19 cellular contexts compared by ENCODE assay signal in the genomic region with DNA sequence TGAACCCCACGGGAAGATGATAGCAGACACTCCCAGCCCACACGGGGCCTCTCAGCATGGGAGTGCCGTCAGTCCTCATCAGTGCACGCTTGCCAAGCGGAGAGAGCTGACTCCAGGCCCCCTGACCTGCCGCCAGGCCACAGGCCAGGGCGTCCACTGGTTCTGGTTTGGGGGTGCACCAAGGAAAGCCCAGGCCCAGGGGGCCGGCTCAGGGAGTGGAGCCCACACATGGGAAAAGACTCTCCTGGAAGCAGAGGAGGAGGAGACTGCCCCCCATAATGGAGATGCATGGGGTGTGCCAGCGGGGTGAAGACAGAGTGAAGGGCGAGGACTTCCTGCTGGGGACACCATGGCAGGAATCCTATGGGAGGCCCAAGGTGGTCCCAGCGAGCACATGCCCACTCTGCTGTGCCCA. TPM values are rescaled to one million over a fixed set of nuclear protein-coding genes. Genes with fewer than 3 reads are reported as not detected.
A peak's percentile ranks its signal among the peaks of the same experiment; 100 is the strongest.
DNase-seq lines count a peak whose midpoint lies in the region; ATAC-seq, FAIRE-seq and TF ChIP-seq lines count a peak whose summit lies in the region.
"Had no signal": no experiment of that assay in that cellular context is flagged by ENCODE, and none has a peak within 500 bp of the region (broad histone marks: within the 10 kb centered on the region; RNA-seq: fewer than 3 reads in every experiment).

No MANE protein-coding gene starts in this region.

- H3K9ac ChIP-seq in K562 (ENCODE audit: insufficient read depth in 1 of 2, low read depth in 2 of 2, low read length in 2 of 2) (peak overlapping the region in 1 of 2 experiments; percentile 11; a peak in 1 of 4 replicates), kidney (ENCODE audit: low read length in 2 of 2) (no peak overlapping the region)
- H3K9ac ChIP-seq: BLaER1 had no signal

- H3K4me3 ChIP-seq in K562 (no peak overlapping the region), kidney (ENCODE audit: low read length in 2 of 2) (no peak overlapping the region)
- H3K4me3 ChIP-seq: BLaER1, GM23338 had no signal

- peaks cover 96% of the 10 kb centered on the region for H3K36me3 Mint-ChIP-seq in activated T-cell treated with anti-CD3 and anti-CD28 coated beads, Interleukin-2, amount 50 U/mL, for 24 hours (ENCODE audit: low read depth)
- peaks cover 92% of the 10 kb centered on the region for H3K36me3 Mint-ChIP-seq in stimulated activated effector memory CD8-positive, alpha-beta T cell treated with anti-CD3 and anti-CD28 coated beads, Interleukin-12 subunit alpha, Interleukin-12 subunit beta, amount 100 ng/mL, for 72 hours
- H3K36me3 Mint-ChIP-seq in activated T-cell treated with anti-CD3 and anti-CD28 coated beads, Interleukin-2, amount 50 U/mL, for 72 hours (ENCODE audit: insufficient read depth in 2 of 2), result peaks cover 5 to 10% of the 10 kb centered on the region in 2 donors
- H3K36me3 Mint-ChIP-seq in naive thymus-derived CD8-positive, alpha-beta T cell, result peaks cover 0 to 57% (median 1%) of the 10 kb centered on the region in 3 donors

- FAIRE-seq in K562 (lab: Jason Lieb, UNC) (no peak), kidney (lab: Jason Lieb, UNC) (no peak)

- peaks cover 56% of the 10 kb centered on the region for H3K4me1 Mint-ChIP-seq in activated T-cell treated with anti-CD3 and anti-CD28 coated beads, Interleukin-2, amount 50 U/mL, for 24 hours (ENCODE audit: low read depth)
- H3K4me1 Mint-ChIP-seq in stimulated activated effector memory CD8-positive, alpha-beta T cell treated with anti-CD3 and anti-CD28 coated beads, Interleukin-12 subunit alpha, Interleukin-12 subunit beta, amount 100 ng/mL, for 72 hours, result peaks cover 60% of the 10 kb centered on the region
- H3K4me1 Mint-ChIP-seq in activated T-cell treated with anti-CD3 and anti-CD28 coated beads, Interleukin-2, amount 50 U/mL, for 72 hours (ENCODE audit: low read depth), result peaks cover 43% of the 10 kb centered on the region
- peaks cover 38 to 67% (median 54%) of the 10 kb centered on the region in 4 donors for H3K4me1 Mint-ChIP-seq in naive thymus-derived CD8-positive, alpha-beta T cell

- no peak overlapping the region for H2AFZ ChIP-seq in K562 (ENCODE audit: low read depth, low read length)
- H2AFZ ChIP-seq: GM23338 had no signal

- TF ChIP-seq CTCF in K562 (IDR thresholded peaks at IDR 0.05 in 2 of 3, conservative IDR thresholded peaks at IDR 0.05 in 1 of 3; ENCODE audit: insufficient read depth in 2 of 3, low read depth in 1 of 3, low read length in 3 of 3), result no peak
- TF ChIP-seq CTCF in kidney (IDR thresholded peaks at IDR 0.05; ENCODE audit: borderline replicate concordance, extremely low read depth, insufficient read depth), result no peak

- no peak for TF ChIP-seq EP300 in K562 (IDR thresholded peaks at IDR 0.05; ENCODE audit: low read length)

- WGBS in K562 (ENCODE audit: insufficient coverage, low coverage, missing lambda C conversion rate), result 97% methylated on average over 10 of the region's 11 CpGs

- BruUV-seq in K562 (replicated peaks; lab: Mats Ljungman, UMichigan), result no TSS peak

- H3K4me1 ChIP-seq in K562 (replicated peaks in 1 of 2; ENCODE audit: control insufficient read depth in 2 of 2, insufficient read depth in 2 of 2, low read length in 2 of 2), result peaks cover 25 to 50% of the 10 kb centered on the region in 2 experiments
- peaks cover 5 to 17% of the 10 kb centered on the region in 2 donors for H3K4me1 ChIP-seq in kidney (ENCODE audit: control insufficient read depth in 1 of 2, insufficient read depth in 1 of 2, low read depth in 1 of 2, low read length in 2 of 2)

- no peaks in the 10 kb centered on the region for H3K9me3 Mint-ChIP-seq in activated T-cell treated with anti-CD3 and anti-CD28 coated beads, Interleukin-2, amount 50 U/mL, for 24 hours
- no peaks in the 10 kb centered on the region for H3K9me3 Mint-ChIP-seq in stimulated activated effector memory CD8-positive, alpha-beta T cell treated with anti-CD3 and anti-CD28 coated beads, Interleukin-12 subunit alpha, Interleukin-12 subunit beta, amount 100 ng/mL, for 72 hours
- no peaks in the 10 kb centered on the region for H3K9me3 Mint-ChIP-seq in activated T-cell treated with anti-CD3 and anti-CD28 coated beads, Interleukin-2, amount 50 U/mL, for 72 hours
- no peaks in the 10 kb centered on the region for H3K9me3 Mint-ChIP-seq in naive thymus-derived CD8-positive, alpha-beta T cell
- H3K9me3 Mint-ChIP-seq: GM23338 had no signal

- H4K20me1 ChIP-seq in K562 (replicated peaks; ENCODE audit: control insufficient read depth, insufficient read depth, low read length), result peaks cover 33% of the 10 kb centered on the region

- ATAC-seq in K562, result no peak
- no peak for ATAC-seq in stimulated activated effector memory CD8-positive, alpha-beta T cell treated with anti-CD3 and anti-CD28 coated beads, Interleukin-12 subunit alpha, Interleukin-12 subunit beta, amount 100 ng/mL, for 72 hours
- ATAC-seq in activated T-cell treated with anti-CD3 and anti-CD28 coated beads, Interleukin-2, amount 50 U/mL, for 72 hours (replicated peaks in 1 of 2), result no peak
- ATAC-seq in naive thymus-derived CD8-positive, alpha-beta T cell, result no peak
- ATAC-seq: GM23338, Panc1 had no signal

- in situ Hi-C loops in K562 (cut with MboI), result no loop called here

- H3K27ac Mint-ChIP-seq in activated T-cell treated with anti-CD3 and anti-CD28 coated beads, Interleukin-2, amount 50 U/mL, for 24 hours, result peak overlapping the region; percentile 4
- peak overlapping the region; percentile 32 for H3K27ac Mint-ChIP-seq in stimulated activated effector memory CD8-positive, alpha-beta T cell treated with anti-CD3 and anti-CD28 coated beads, Interleukin-12 subunit alpha, Interleukin-12 subunit beta, amount 100 ng/mL, for 72 hours
- H3K27ac Mint-ChIP-seq in activated T-cell treated with anti-CD3 and anti-CD28 coated beads, Interleukin-2, amount 50 U/mL, for 72 hours, result no peak overlapping the region
- H3K27ac Mint-ChIP-seq in naive thymus-derived CD8-positive, alpha-beta T cell, result peak overlapping the region in 2 of 10 donors; percentile 19 to 77
- H3K27ac Mint-ChIP-seq: GM23338 had no signal

- H3K36me3 ChIP-seq in K562 (ENCODE audit: control insufficient read depth, insufficient read depth, low read length) (peaks cover 98% of the 10 kb centered on the region), kidney (ENCODE audit: control insufficient read depth in 1 of 2, insufficient read depth in 2 of 2, low read length in 2 of 2) (peaks cover 7 to 20% of the 10 kb centered on the region in 2 donors)

- POLR2A ChIA-PET in K562 (lab: Yijun Ruan, JAX), result interaction anchor here (0.5 kb wide), 1 partner anchor 30 kb away, joined by 3 read pairs; no protein-coding TSS in a partner anchor
- POLR2A ChIA-PET in naive thymus-derived CD8-positive, alpha-beta T cell (lab: Charles Lee), result no interaction called here

- H3K27me3 ChIP-seq in K562 (ENCODE audit: control insufficient read depth in 2 of 2, insufficient read depth in 2 of 2, low read length in 2 of 2), result no peaks in the 10 kb centered on the region
- H3K27me3 ChIP-seq: BLaER1 had no signal

- TF ChIP-seq RAD21 in K562 (CRISPR knock-in tag; conservative IDR thresholded peaks at IDR 0.05 in 1 of 2, IDR thresholded peaks at IDR 0.05 in 1 of 2), result no peak

- H3K9me1 ChIP-seq in K562 (ENCODE audit: control insufficient read depth, insufficient read depth, low read length), result peaks cover 17% of the 10 kb centered on the region

- H3K9me3 ChIP-seq in K562 (replicated peaks; ENCODE audit: control insufficient read depth, insufficient read depth, low read depth, low read length) (no peaks in the 10 kb centered on the region), kidney (ENCODE audit: control insufficient read depth in 1 of 2, low read length in 2 of 2) (no peaks in the 10 kb centered on the region)
- H3K9me3 ChIP-seq: BLaER1 had no signal

- intact Hi-C loops in K562 (cut with micrococcal nuclease), result no loop called here
- intact Hi-C loops in kidney (cut with DNase I), result no loop called here

- CTCF ChIA-PET in K562 (lab: Yijun Ruan, JAX; ENCODE audit: low intra/inter-chr PET ratio), result no interaction called here

- peaks cover 51% of the 10 kb centered on the region for H3K79me2 ChIP-seq in K562 (ENCODE audit: control insufficient read depth, insufficient read depth, low read length)

- no peak for DNase-seq in activated T-cell treated with anti-CD3 and anti-CD28 coated beads, Interleukin-2, amount 50 U/mL, for 24 hours
- DNase-seq in activated T-cell treated with anti-CD3 and anti-CD28 coated beads, Interleukin-2, amount 50 U/mL, for 1 hour, result no peak
- DNase-seq in K562 (ENCODE audit: extremely low read depth in 1 of 4, low spot score in 3 of 4) (no peak), kidney (peak; percentile 50), SKM-1 treated with dmso at 0.1 percent for 144 hours (lab: John Stamatoyannopoulos, UW; ENCODE audit: unreplicated experiment) (no peak)
- no peak for DNase-seq in stimulated activated effector memory CD8-positive, alpha-beta T cell treated with anti-CD3 and anti-CD28 coated beads, Interleukin-12 subunit alpha, Interleukin-12 subunit beta, amount 100 ng/mL, for 72 hours (ENCODE audit: low spot score in 2 of 2)
- no peak for DNase-seq in activated T-cell treated with anti-CD3 and anti-CD28 coated beads, Interleukin-2, amount 50 U/mL, for 72 hours
- no peak for DNase-seq in naive thymus-derived CD8-positive, alpha-beta T cell
- DNase-seq: 8988T, KBM-7, NCI-H1092, NCI-H1694 treated with DMSO at 0.1 percent for 48 hours, NCI-H446 treated with DMSO at 0.1 percent for 48 hours, NCI-H82 had no signal

- no peak for TF ChIP-seq POLR2A in K562 (conservative IDR thresholded peaks at IDR 0.05)

- H3K27ac ChIP-seq in K562 (ENCODE audit: extremely low read depth, low read depth, low read length) (no peak overlapping the region), kidney (ENCODE audit: low read depth in 2 of 2, low read length in 2 of 2) (no peak overlapping the region)
- H3K27ac ChIP-seq: BLaER1, HL-60 had no signal

- no peaks in the 10 kb centered on the region for H3K27me3 Mint-ChIP-seq in activated T-cell treated with anti-CD3 and anti-CD28 coated beads, Interleukin-2, amount 50 U/mL, for 24 hours
- no peaks in the 10 kb centered on the region for H3K27me3 Mint-ChIP-seq in activated T-cell treated with anti-CD3 and anti-CD28 coated beads, Interleukin-2, amount 50 U/mL, for 72 hours (ENCODE audit: low read depth)
- H3K27me3 Mint-ChIP-seq in naive thymus-derived CD8-positive, alpha-beta T cell, result no peaks in the 10 kb centered on the region

- H3K4me3 Mint-ChIP-seq in activated T-cell treated with anti-CD3 and anti-CD28 coated beads, Interleukin-2, amount 50 U/mL, for 24 hours, result no peak overlapping the region
- no peak overlapping the region for H3K4me3 Mint-ChIP-seq in stimulated activated effector memory CD8-positive, alpha-beta T cell treated with anti-CD3 and anti-CD28 coated beads, Interleukin-12 subunit alpha, Interleukin-12 subunit beta, amount 100 ng/mL, for 72 hours
- H3K4me3 Mint-ChIP-seq in activated T-cell treated with anti-CD3 and anti-CD28 coated beads, Interleukin-2, amount 50 U/mL, for 72 hours, result no peak overlapping the region
- H3K4me3 Mint-ChIP-seq in naive thymus-derived CD8-positive, alpha-beta T cell, result no peak overlapping the region
- H3K4me3 Mint-ChIP-seq: GM23338 had no signal

- H3K4me2 ChIP-seq in K562 (ENCODE audit: insufficient read depth, low read length), result no peak overlapping the region
- H3K4me2 ChIP-seq: BLaER1, GM23338 had no signal

RNA-seq across cellular contexts. Expression of a gene that starts 6.4 kb away (rescaled TPM):
- 106 and 219 TPM in 2 replicates for total RNA-seq in K562 (2011; cell fraction: chromatin; rRNA removed; ENCODE audit: low replicate concordance)
- 114 and 116 TPM in 2 replicates for total RNA-seq in K562 (2011; cell fraction: nucleolus; rRNA removed)
- total RNA-seq in K562 (2011; cell fraction: nucleoplasm; rRNA removed), result 107 and 126 TPM in 2 replicates
- total RNA-seq in K562 (2014; rRNA removed), result 45.1 and 49.1 TPM in 2 replicates
- 14.8 and 18.0 TPM in 2 replicates for total RNA-seq in K562 (2014; rRNA removed; fragmentation: Illumina TruSeq; extraction: Trizol)
- 29.7 and 29.8 TPM in 2 replicates for total RNA-seq in K562 (2015; rRNA removed; fragmentation: Illumina TruSeq; extraction: Trizol)
- 64.3 and 66.8 TPM in 2 replicates for total RNA-seq in K562 (2021)
- 17.5 and 26.5 TPM in 2 replicates for polyA plus RNA-seq in K562 (2011; rRNA removed)
- 15.7 and 25.5 TPM in 2 replicates for polyA plus RNA-seq in K562 (2011; cell fraction: cytosol; rRNA removed)
- 67.6 and 116 TPM in 2 replicates for polyA plus RNA-seq in K562 (2011; cell fraction: nucleus; rRNA removed)
- 33.4 and 43.7 TPM in 2 replicates for polyA plus RNA-seq in K562 (2012)
- 33.7 and 35.0 TPM in 2 replicates for polyA plus RNA-seq in K562 (2014; fragmentation: Illumina TruSeq; extraction: Trizol)
- 1 to 10 TPM; 3.6 to 3.8 TPM for polyA plus RNA-seq in K562 (2014; fragmentation: Nextera tagmentation; extraction: Ambion mirVana)
- 34.4 and 43.0 TPM in 2 replicates for polyA plus RNA-seq in K562 (2014; rRNA removed)
- 24.4 and 25.6 TPM in 2 replicates for polyA minus RNA-seq in K562 (2011; rRNA and poly(A)+ RNA removed)
- 22.2 and 23.9 TPM in 2 replicates for polyA minus RNA-seq in K562 (2011; cell fraction: cytosol; rRNA and poly(A)+ RNA removed)
- 42.0 and 46.8 TPM in 2 replicates for polyA minus RNA-seq in K562 (2011; cell fraction: nucleus; rRNA and poly(A)+ RNA removed)
- 24.2 TPM for total RNA-seq in kidney
- polyA plus RNA-seq in kidney (ENCODE audit: insufficient read depth, low read depth, low replicate concordance), result 10.9 TPM
- total RNA-seq in activated T-cell treated with anti-CD3 and anti-CD28 coated beads, Interleukin-2, amount 50 U/mL, for 72 hours, result 10 to 100 TPM; 43.5 to 51.4 TPM
- total RNA-seq in naive thymus-derived CD8-positive, alpha-beta T cell, result 10 to 100 TPM; 50.0 to 54.8 TPM
- 10 to 100 TPM in 2 of 3 donors, 1 to 10 TPM in 1; 9.2 to 17.9 (median 13.6) TPM for polyA plus RNA-seq in naive thymus-derived CD8-positive, alpha-beta T cell

RNA-seq across cellular contexts. Expression of a gene that starts 16.4 kb away (rescaled TPM):
- not detected in 2 replicates for total RNA-seq in K562 (2011; cell fraction: chromatin; rRNA removed; ENCODE audit: low replicate concordance)
- 0.26 TPM in 1 of 2 replicates, not detected in the other for total RNA-seq in K562 (2011; cell fraction: nucleolus; rRNA removed)
- not detected in 2 replicates for total RNA-seq in K562 (2011; cell fraction: nucleoplasm; rRNA removed)
- total RNA-seq in K562 (2014; rRNA removed) (not detected in 2 replicates), K562 (2014; rRNA removed; fragmentation: Illumina TruSeq; extraction: Trizol) (not detected in 2 replicates), K562 (2015; rRNA removed; fragmentation: Illumina TruSeq; extraction: Trizol) (not detected in 2 replicates), K562 (2021) (not detected in 2 replicates), kidney (6.5 TPM)
- polyA plus RNA-seq in K562 (2011; rRNA removed) (not detected in 2 replicates), K562 (2014; fragmentation: Illumina TruSeq; extraction: Trizol) (not detected in 2 replicates), K562 (2014; fragmentation: Nextera tagmentation; extraction: Ambion mirVana) (not detected), K562 (2014; rRNA removed) (not detected in 2 replicates), kidney (ENCODE audit: insufficient read depth, low read depth, low replicate concordance) (1.3 TPM)
- polyA plus RNA-seq in K562 (2011; cell fraction: cytosol; rRNA removed), result not detected in 2 replicates
- 0.07 TPM in 1 of 2 replicates, not detected in the other for polyA plus RNA-seq in K562 (2011; cell fraction: nucleus; rRNA removed)
- 0.35 and 0.83 TPM in 2 replicates for polyA plus RNA-seq in K562 (2012)
- polyA minus RNA-seq in K562 (2011; rRNA and poly(A)+ RNA removed), result not detected in 2 replicates
- not detected in 2 replicates for polyA minus RNA-seq in K562 (2011; cell fraction: cytosol; rRNA and poly(A)+ RNA removed)
- polyA minus RNA-seq in K562 (2011; cell fraction: nucleus; rRNA and poly(A)+ RNA removed), result not detected in 2 replicates
- 1 to 10 TPM; 1.6 to 6.2 TPM for total RNA-seq in activated T-cell treated with anti-CD3 and anti-CD28 coated beads, Interleukin-2, amount 50 U/mL, for 72 hours
- 1 to 10 TPM; 1.7 to 3.1 TPM for total RNA-seq in naive thymus-derived CD8-positive, alpha-beta T cell
- under 1 TPM; 0.39 to 0.62 (median 0.58) TPM for polyA plus RNA-seq in naive thymus-derived CD8-positive, alpha-beta T cell
- total RNA-seq: M059J had no signal
